Comparison of ENCODE assay signal across 8 cellular contexts in the genomic region with DNA sequence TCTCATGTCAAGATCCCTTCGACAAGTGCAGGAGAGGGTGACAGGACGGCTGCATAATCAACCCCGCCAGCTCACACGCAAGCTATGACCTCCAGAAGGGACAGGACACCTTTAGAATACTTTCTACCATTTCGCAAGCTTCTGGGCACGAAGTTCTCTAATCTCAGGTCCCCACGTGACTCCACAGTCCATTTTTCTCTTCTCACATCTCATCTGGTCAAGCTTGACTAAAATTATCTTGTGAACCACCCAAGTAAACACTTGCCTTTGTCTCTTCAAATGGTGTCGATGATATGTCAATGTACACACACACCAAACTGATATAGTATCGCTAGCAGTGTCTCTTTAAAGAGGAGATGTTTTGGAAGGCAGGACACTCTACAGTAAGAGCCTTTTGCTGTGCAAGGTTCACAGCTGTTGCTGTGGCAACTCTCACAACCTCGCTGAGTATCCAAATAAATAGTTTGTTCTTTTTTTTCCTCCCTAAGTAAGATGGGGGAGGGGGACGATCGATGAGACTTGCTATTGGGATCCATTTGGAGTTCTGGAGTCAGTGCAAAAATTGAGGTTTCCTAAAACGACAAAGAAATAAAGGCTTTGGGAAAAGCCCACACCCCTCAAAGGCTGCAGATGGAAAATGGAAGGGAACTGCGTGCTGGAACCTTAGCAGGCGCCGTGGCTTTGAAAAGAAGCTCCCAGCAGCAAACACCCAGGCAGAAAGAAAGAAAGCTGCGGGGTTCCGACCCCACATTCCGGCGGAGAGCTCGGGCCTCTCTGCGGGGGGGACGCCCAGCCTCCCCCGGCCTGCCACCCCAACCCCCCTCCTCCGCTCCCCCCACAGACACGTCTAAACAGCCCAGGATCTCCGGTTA.
DNase-seq lines count a peak whose midpoint lies in the region; ATAC-seq and TF ChIP-seq lines count a peak whose summit lies in the region.

No MANE protein-coding gene starts in this region.

- in situ Hi-C loops in brain microvascular endothelial cell (cut with HindIII; ENCODE audit: low pct_ligation_motif_present, low sequenced_read_pairs), result no loop called here

- DNase-seq in M059J (ENCODE audit: low read depth), result peak; percentile 54
- DNase-seq in brain microvascular endothelial cell, result peak; percentile 34
- peak; percentile 26 for DNase-seq in iris pigment epithelial cell (ENCODE audit: low read depth)
- peak; percentile 29 for DNase-seq in stromal cell of bone marrow (ENCODE audit: low read depth)
- no peak for DNase-seq in stimulated activated CD8-positive, alpha-beta memory T cell treated with anti-CD3 and anti-CD28 coated beads, Interleukin-4, amount 100 ng/mL, for 48 hours
- no peak for DNase-seq in NCI-H2171 treated with DMSO at 0.1 percent for 48 hours (lab: John Stamatoyannopoulos, UW)
- no peak for DNase-seq in UCSD-AML1 (lab: John Stamatoyannopoulos, UW; ENCODE audit: unreplicated experiment)

- TF ChIP-seq CTCF in brain microvascular endothelial cell (IDR thresholded peaks at IDR 0.05; ENCODE audit: low read depth, low read length, missing control alignments), result no peak

- peaks cover 17% of the 10 kb centered on the region for H3K27me3 ChIP-seq in brain microvascular endothelial cell (replicated peaks)

- H3K27ac ChIP-seq in brain microvascular endothelial cell, result no peak overlapping the region

- no peak for ATAC-seq in esophagus mucosa

- H3K4me3 ChIP-seq in brain microvascular endothelial cell (ENCODE audit: low read depth, low read length), result peak overlapping the region; percentile 47

- no peaks in the 10 kb centered on the region for H3K36me3 ChIP-seq in brain microvascular endothelial cell (replicated peaks)

Comparison
In these comparisons a context has a peak if more than half of its experiments do, and no peak if none do; other contexts are left out.
1. DNase-seq: peak in M059J (single experiment), brain microvascular endothelial cell (single experiment), iris pigment epithelial cell (single experiment) and stromal cell of bone marrow (single experiment); none in stimulated activated CD8-positive, alpha-beta memory T cell treated with anti-CD3 and anti-CD28 coated beads, Interleukin-4, amount 100 ng/mL, for 48 hours (single experiment), NCI-H2171 treated with DMSO at 0.1 percent for 48 hours (single experiment) and UCSD-AML1 (single experiment).